Comparison of ENCODE assay signal across 36 cellular contexts in the genomic region with DNA sequence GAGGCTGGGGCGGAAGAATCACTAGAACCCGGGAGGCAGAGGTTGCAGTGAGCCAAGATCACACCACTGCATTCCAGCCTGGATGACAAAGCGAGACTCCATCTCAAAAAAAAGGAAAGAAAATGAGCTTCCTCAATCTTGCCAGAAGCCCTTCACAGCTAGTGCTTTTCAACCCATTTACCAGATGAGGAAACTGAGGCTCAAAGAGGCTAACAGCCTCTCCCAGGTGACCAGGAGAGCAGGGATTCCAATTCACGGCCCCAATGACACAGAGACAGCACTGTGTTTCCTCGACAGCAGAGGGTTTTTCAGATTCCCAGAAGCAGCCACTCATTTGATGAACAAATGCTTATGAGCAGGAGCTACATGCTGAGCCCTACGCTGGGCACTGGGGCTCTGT. TPM values are rescaled to one million over a fixed set of nuclear protein-coding genes. Genes with fewer than 3 reads are reported as not detected.
"Had no signal": no experiment of that assay in that cellular context is flagged by ENCODE, and none has a peak within 500 bp of the region (broad histone marks: within the 10 kb centered on the region; RNA-seq: fewer than 3 reads in every experiment).

No MANE protein-coding gene starts in this region.

- H3K4me2 ChIP-seq: hepatocyte had no signal

- H3K36me3 Mint-ChIP-seq: natural killer cell treated with Interleukin-12 subunit alpha and Interleukin-12 subunit beta and Interleukin-15 and Interleukin-18, amount 100 ng/mL, for 72 hours had no signal

- H3K27me3 ChIP-seq: hepatocyte, testis had no signal

- H3K27ac Mint-ChIP-seq: endodermal cell; mesothelial cell of epicardium; natural killer cell treated with Interleukin-12 subunit alpha and Interleukin-12 subunit beta and Interleukin-15 and Interleukin-18, amount 100 ng/mL, for 72 hours; stimulated activated effector memory CD8-positive, alpha-beta T cell treated with anti-CD3 and anti-CD28 coated beads, Interleukin-12 subunit alpha, Interleukin-12 subunit beta, amount 100 ng/mL, for 72 hours; type B pancreatic cell had no signal

- ATAC-seq: esophagus mucosa; gastrocnemius medialis; left cardiac atrium; left lung; mucosa of descending colon; natural killer cell treated with Interleukin-12 subunit alpha and Interleukin-12 subunit beta and Interleukin-15 and Interleukin-18, amount 100 ng/mL, for 72 hours; stimulated activated effector memory CD8-positive, alpha-beta T cell treated with anti-CD3 and anti-CD28 coated beads, Interleukin-12 subunit alpha, Interleukin-12 subunit beta, amount 100 ng/mL, for 72 hours had no signal

- H3K9me3 ChIP-seq: gastrocnemius medialis, left lung, mucosa of descending colon, prostate gland, right atrium auricular region, sigmoid colon, testis, tibial artery had no signal

- H3K4me1 ChIP-seq: gastrocnemius medialis, prostate gland had no signal

- H2AFZ ChIP-seq: hepatocyte had no signal

- H3K4me3 ChIP-seq: dorsolateral prefrontal cortex, gastrocnemius medialis, hepatocyte, left lung, mucosa of descending colon, prostate gland, right atrium auricular region, sigmoid colon, testis, tibial artery had no signal

- H3K27ac ChIP-seq: dorsolateral prefrontal cortex, epithelial cell of prostate, gastrocnemius medialis, hepatocyte, left lung, prostate gland, right atrium auricular region, sigmoid colon, testis, tibial artery had no signal

- DNase-seq: dorsolateral prefrontal cortex; effector CD8-positive, alpha-beta T cell; endodermal cell; foreskin fibroblast; gastrocnemius medialis; head of caudate nucleus; left cardiac atrium; mesenchymal stem cell; mucosa of descending colon; naive B cell; nucleus accumbens; sigmoid colon; stimulated activated CD4-positive, alpha-beta T cell treated with anti-CD3 and anti-CD28 coated beads, Interleukin-2, amount 100 ng/mL, for 24 hours; stimulated activated CD4-positive, alpha-beta T cell treated with anti-CD3 and anti-CD28 coated beads, Interleukin-4, amount 100 ng/mL, for 24 hours; stimulated activated naive CD4-positive, alpha-beta T cell treated with Interleukin-2 at 50 U/mL for 16 hours; substantia nigra; testis; tibial artery had no signal

- H3K36me3 ChIP-seq: gastrocnemius medialis, prostate gland had no signal

- H3K9me3 Mint-ChIP-seq: endodermal cell; mesothelial cell of epicardium; natural killer cell treated with Interleukin-12 subunit alpha and Interleukin-12 subunit beta and Interleukin-15 and Interleukin-18, amount 100 ng/mL, for 72 hours; neural crest cell; stimulated activated effector memory CD8-positive, alpha-beta T cell treated with anti-CD3 and anti-CD28 coated beads, Interleukin-12 subunit alpha, Interleukin-12 subunit beta, amount 100 ng/mL, for 72 hours; type B pancreatic cell had no signal

- H3K79me2 ChIP-seq: hepatocyte had no signal

- H3K4me3 Mint-ChIP-seq: endodermal cell; mesothelial cell of epicardium; naive B cell; natural killer cell treated with Interleukin-12 subunit alpha and Interleukin-12 subunit beta and Interleukin-15 and Interleukin-18, amount 100 ng/mL, for 72 hours; neural crest cell; stimulated activated effector memory CD8-positive, alpha-beta T cell treated with anti-CD3 and anti-CD28 coated beads, Interleukin-12 subunit alpha, Interleukin-12 subunit beta, amount 100 ng/mL, for 72 hours; type B pancreatic cell had no signal

RNA-seq across cellular contexts. Expression of a gene that starts 3.2 kb away (rescaled TPM):
- total RNA-seq: gastrocnemius medialis, glomerular endothelial cell, kidney epithelial cell, left cardiac atrium, left lung, lung microvascular endothelial cell, mucosa of descending colon, neural crest cell, osteocyte, right atrium auricular region, skeletal muscle tissue had no signal
- polyA plus RNA-seq: sigmoid colon had no signal

RNA-seq across cellular contexts. Expression of a gene that starts 28.0 kb away (rescaled TPM):
- total RNA-seq: kidney epithelial cell had no signal

RNA-seq across cellular contexts. Expression of a gene that starts 34.8 kb away (rescaled TPM):
- total RNA-seq: endodermal cell, esophagus mucosa, gastrocnemius medialis, glomerular endothelial cell, hepatocyte, kidney epithelial cell, left cardiac atrium, lower leg skin, lung microvascular endothelial cell, mesothelial cell of epicardium, neural crest cell, osteocyte, right atrium auricular region, sigmoid colon, skeletal muscle tissue, urinary bladder had no signal
